In the genomic region with DNA sequence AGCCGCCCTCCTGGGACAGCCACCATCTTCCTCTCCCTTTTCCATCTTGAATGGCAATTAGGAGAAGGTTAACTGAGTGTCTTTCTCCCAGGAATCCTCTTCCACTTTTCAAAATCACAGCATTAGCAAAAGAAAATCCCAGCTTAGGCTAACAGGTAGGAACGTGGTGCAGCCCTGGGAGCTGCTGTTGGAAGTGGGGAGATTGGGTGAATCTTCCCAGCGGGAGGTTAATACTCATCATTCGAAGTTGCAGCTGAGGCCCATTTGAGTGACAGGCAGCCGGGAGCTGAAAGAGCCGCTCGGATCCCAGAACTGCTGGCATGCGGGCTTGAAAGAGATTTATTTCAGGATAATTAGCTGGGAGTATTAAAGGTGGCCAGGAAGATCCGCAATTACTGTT, we compare ENCODE assay signal across 3 cellular contexts.
TF ChIP-seq lines count a peak whose summit lies in the region.

No MANE protein-coding gene starts in this region.

TF ChIP-seq in GM23338, 12 proteins besides CTCF, POLR2A, EP300 and RAD21:
- TF ChIP-seq STAT1 (IDR thresholded peaks at IDR 0.05; ENCODE audit: unreplicated experiment) (no peak), EZH2phosphoT487 (IDR thresholded peaks at IDR 0.05; ENCODE audit: unreplicated experiment) (no peak), ZNF114 (CRISPR knock-in tag; IDR thresholded peaks at IDR 0.05) (no peak), ETS1 (IDR thresholded peaks at IDR 0.05) (no peak), JUNB (IDR thresholded peaks at IDR 0.05; ENCODE audit: unreplicated experiment) (no peak)

TF ChIP-seq in H1, 55 proteins besides CTCF, POLR2A, EP300 and RAD21:
- TF ChIP-seq BRCA1 (IDR thresholded peaks at IDR 0.05; ENCODE audit: low read depth, low read length) (no peak), YY1 (IDR thresholded peaks at IDR 0.05; ENCODE audit: low read depth, low read length) (no peak), BCL11A (IDR thresholded peaks at IDR 0.05; ENCODE audit: low read depth in 2 of 2, low read length in 2 of 2) (no peak), GABPA (IDR thresholded peaks at IDR 0.05; ENCODE audit: borderline replicate concordance, insufficient read depth, low read length) (no peak), KDM4A (IDR thresholded peaks at IDR 0.05; ENCODE audit: low read depth, low read length, severe bottlenecking) (no peak), CREB1 (IDR thresholded peaks at IDR 0.05) (no peak), NANOG (IDR thresholded peaks at IDR 0.05; ENCODE audit: insufficient read depth, low read depth, low read length, poor library complexity, severe bottlenecking) (no peak), GTF2F1 (IDR thresholded peaks at IDR 0.05; ENCODE audit: borderline replicate concordance, low read depth, low read length) (no peak), ASH2L (IDR thresholded peaks at IDR 0.05; ENCODE audit: low read length) (no peak), KDM5A (IDR thresholded peaks at IDR 0.05; ENCODE audit: low read length) (no peak), FOSL1 (IDR thresholded peaks at IDR 0.05; ENCODE audit: insufficient read depth, low read depth, low read length) (no peak), TAF1 (IDR thresholded peaks at IDR 0.05; ENCODE audit: low read depth, low read length) (no peak), TAF7 (optimal IDR thresholded peaks at IDR 0.05; ENCODE audit: borderline replicate concordance, low read depth, low read length) (no peak), MAFK (IDR thresholded peaks at IDR 0.05; ENCODE audit: low read depth, low read length) (no peak), JUND (IDR thresholded peaks at IDR 0.05; ENCODE audit: low read length) (no peak)
- TF ChIP-seq, protein P1, sequence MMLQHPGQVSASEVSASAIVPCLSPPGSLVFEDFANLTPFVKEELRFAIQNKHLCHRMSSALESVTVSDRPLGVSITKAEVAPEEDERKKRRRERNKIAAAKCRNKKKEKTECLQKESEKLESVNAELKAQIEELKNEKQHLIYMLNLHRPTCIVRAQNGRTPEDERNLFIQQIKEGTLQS (IDR thresholded peaks at IDR 0.05; ENCODE audit: insufficient read depth, low read depth, low read length): no peak
- TF ChIP-seq, protein P2, sequence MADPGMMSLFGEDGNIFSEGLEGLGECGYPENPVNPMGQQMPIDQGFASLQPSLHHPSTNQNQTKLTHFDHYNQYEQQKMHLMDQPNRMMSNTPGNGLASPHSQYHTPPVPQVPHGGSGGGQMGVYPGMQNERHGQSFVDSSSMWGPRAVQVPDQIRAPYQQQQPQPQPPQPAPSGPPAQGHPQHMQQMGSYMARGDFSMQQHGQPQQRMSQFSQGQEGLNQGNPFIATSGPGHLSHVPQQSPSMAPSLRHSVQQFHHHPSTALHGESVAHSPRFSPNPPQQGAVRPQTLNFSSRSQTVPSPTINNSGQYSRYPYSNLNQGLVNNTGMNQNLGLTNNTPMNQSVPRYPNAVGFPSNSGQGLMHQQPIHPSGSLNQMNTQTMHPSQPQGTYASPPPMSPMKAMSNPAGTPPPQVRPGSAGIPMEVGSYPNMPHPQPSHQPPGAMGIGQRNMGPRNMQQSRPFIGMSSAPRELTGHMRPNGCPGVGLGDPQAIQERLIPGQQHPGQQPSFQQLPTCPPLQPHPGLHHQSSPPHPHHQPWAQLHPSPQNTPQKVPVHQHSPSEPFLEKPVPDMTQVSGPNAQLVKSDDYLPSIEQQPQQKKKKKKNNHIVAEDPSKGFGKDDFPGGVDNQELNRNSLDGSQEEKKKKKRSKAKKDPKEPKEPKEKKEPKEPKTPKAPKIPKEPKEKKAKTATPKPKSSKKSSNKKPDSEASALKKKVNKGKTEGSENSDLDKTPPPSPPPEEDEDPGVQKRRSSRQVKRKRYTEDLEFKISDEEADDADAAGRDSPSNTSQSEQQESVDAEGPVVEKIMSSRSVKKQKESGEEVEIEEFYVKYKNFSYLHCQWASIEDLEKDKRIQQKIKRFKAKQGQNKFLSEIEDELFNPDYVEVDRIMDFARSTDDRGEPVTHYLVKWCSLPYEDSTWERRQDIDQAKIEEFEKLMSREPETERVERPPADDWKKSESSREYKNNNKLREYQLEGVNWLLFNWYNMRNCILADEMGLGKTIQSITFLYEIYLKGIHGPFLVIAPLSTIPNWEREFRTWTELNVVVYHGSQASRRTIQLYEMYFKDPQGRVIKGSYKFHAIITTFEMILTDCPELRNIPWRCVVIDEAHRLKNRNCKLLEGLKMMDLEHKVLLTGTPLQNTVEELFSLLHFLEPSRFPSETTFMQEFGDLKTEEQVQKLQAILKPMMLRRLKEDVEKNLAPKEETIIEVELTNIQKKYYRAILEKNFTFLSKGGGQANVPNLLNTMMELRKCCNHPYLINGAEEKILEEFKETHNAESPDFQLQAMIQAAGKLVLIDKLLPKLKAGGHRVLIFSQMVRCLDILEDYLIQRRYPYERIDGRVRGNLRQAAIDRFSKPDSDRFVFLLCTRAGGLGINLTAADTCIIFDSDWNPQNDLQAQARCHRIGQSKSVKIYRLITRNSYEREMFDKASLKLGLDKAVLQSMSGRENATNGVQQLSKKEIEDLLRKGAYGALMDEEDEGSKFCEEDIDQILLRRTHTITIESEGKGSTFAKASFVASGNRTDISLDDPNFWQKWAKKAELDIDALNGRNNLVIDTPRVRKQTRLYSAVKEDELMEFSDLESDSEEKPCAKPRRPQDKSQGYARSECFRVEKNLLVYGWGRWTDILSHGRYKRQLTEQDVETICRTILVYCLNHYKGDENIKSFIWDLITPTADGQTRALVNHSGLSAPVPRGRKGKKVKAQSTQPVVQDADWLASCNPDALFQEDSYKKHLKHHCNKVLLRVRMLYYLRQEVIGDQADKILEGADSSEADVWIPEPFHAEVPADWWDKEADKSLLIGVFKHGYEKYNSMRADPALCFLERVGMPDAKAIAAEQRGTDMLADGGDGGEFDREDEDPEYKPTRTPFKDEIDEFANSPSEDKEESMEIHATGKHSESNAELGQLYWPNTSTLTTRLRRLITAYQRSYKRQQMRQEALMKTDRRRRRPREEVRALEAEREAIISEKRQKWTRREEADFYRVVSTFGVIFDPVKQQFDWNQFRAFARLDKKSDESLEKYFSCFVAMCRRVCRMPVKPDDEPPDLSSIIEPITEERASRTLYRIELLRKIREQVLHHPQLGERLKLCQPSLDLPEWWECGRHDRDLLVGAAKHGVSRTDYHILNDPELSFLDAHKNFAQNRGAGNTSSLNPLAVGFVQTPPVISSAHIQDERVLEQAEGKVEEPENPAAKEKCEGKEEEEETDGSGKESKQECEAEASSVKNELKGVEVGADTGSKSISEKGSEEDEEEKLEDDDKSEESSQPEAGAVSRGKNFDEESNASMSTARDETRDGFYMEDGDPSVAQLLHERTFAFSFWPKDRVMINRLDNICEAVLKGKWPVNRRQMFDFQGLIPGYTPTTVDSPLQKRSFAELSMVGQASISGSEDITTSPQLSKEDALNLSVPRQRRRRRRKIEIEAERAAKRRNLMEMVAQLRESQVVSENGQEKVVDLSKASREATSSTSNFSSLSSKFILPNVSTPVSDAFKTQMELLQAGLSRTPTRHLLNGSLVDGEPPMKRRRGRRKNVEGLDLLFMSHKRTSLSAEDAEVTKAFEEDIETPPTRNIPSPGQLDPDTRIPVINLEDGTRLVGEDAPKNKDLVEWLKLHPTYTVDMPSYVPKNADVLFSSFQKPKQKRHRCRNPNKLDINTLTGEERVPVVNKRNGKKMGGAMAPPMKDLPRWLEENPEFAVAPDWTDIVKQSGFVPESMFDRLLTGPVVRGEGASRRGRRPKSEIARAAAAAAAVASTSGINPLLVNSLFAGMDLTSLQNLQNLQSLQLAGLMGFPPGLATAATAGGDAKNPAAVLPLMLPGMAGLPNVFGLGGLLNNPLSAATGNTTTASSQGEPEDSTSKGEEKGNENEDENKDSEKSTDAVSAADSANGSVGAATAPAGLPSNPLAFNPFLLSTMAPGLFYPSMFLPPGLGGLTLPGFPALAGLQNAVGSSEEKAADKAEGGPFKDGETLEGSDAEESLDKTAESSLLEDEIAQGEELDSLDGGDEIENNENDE (IDR thresholded peaks at IDR 0.05; ENCODE audit: insufficient replicate concordance, low read length): no peak

TF ChIP-seq in neural cell, 6 proteins besides CTCF, POLR2A, EP300 and RAD21:
- peak; percentile 60 for TF ChIP-seq REST (IDR thresholded peaks at IDR 0.05; ENCODE audit: borderline replicate concordance)
- TF ChIP-seq POLR2AphosphoS5 (IDR thresholded peaks at IDR 0.05): no peak
- TF ChIP-seq EZH2 (IDR thresholded peaks at IDR 0.05; ENCODE audit: borderline replicate concordance, insufficient read depth, low read length, poor library complexity, severe bottlenecking): no peak
